In genomic region chr12:12899530-12900380, GRCh38 we compare ENCODE assay signal across 9 cellular contexts. TPM values are rescaled to one million over a fixed set of nuclear protein-coding genes. Genes with fewer than 3 reads are reported as not detected.
DNase-seq lines count a peak whose midpoint lies in the region; ATAC-seq and TF ChIP-seq lines count a peak whose summit lies in the region.
"Had no signal": no experiment of that assay in that cellular context is flagged by ENCODE, and none has a peak within 500 bp of the region (broad histone marks: within the 10 kb centered on the region; RNA-seq: fewer than 3 reads in every experiment).

No MANE protein-coding gene starts in this region.

- in situ Hi-C loops in Panc1 (cut with HindIII; ENCODE audit: low pct_unique_long_range_greater_than_20kb, low sequenced_read_pairs) = no loop called here

- TF ChIP-seq CTCF in Panc1 (IDR thresholded peaks at IDR 0.05) = no peak
- TF ChIP-seq CTCF in esophagus squamous epithelium (IDR thresholded peaks at IDR 0.05) = no peak

- intact Hi-C loops in Panc1 (cut with micrococcal nuclease; ENCODE audit: unreplicated experiment) = no loop called here
- intact Hi-C loops in esophagus squamous epithelium (cut with DNase I) = no loop called here

- H3K27me3 ChIP-seq in Panc1 (ENCODE audit: control insufficient read depth, insufficient read depth, low read length) (no peaks in the 10 kb centered on the region), esophagus squamous epithelium (peaks cover 0 to 8% (median 0%) of the 10 kb centered on the region in 4 donors)

- CTCF ChIA-PET in Panc1 (lab: Charles Lee) = no interaction called here

- H3K27ac ChIP-seq in Panc1 (ENCODE audit: low read length) (peak overlapping the region; percentile 96), esophagus squamous epithelium (peak overlapping the region; percentile 25 to 70 (median 53))

- no peak for TF ChIP-seq POLR2A in esophagus squamous epithelium (IDR thresholded peaks at IDR 0.05)

- ATAC-seq in GM21723 (IDR thresholded peaks at IDR 0.05; ENCODE audit: unreplicated experiment) (peak; percentile 81), Panc1 (peak; percentile 44), GM21528 (IDR thresholded peaks at IDR 0.05; ENCODE audit: low FRiP score, unreplicated experiment) (no peak)

- peaks cover 6% of the 10 kb centered on the region; the same call in 1 of the 2 replicates for H3K36me3 ChIP-seq in Panc1 (ENCODE audit: control insufficient read depth, insufficient read depth, low read length)
- H3K36me3 ChIP-seq in esophagus squamous epithelium = no peaks in the 10 kb centered on the region

- POLR2A ChIA-PET in Panc1 (lab: Charles Lee) = interaction anchor here (0.9 to 1.7 kb wide), 2 partner anchors 85 to 113 kb away, joined by 3 to 10 read pairs; no protein-coding TSS in a partner anchor

- WGBS in esophagus squamous epithelium, 2 donors = 59 to 61% methylated on average over 10 of the region's 10 CpGs

- peak; percentile 92 for DNase-seq in EL
- DNase-seq in Panc1 (ENCODE audit: low read depth, low spot score) = no peak
- no peak for DNase-seq in esophagus squamous epithelium (lab: John Stamatoyannopoulos, UW)
- peak; percentile 53 to 63 (median 62) for DNase-seq in stimulated activated CD4-positive, alpha-beta T cell treated with anti-CD3 and anti-CD28 coated beads, Interleukin-12 subunit alpha, Interleukin-12 subunit beta, amount 100 ng/mL, for 48 hours (ENCODE audit: low read depth in 2 of 3, low spot score in 1 of 3)
- no peak for DNase-seq in AML-193 (lab: John Stamatoyannopoulos, UW)
- DNase-seq in NCI-H1048 (lab: John Stamatoyannopoulos, UW) = no peak

- TSS peak; percentile 5 for BruUV-seq in Panc1 (replicated peaks; lab: Mats Ljungman, UMichigan)

- H3K9me3 ChIP-seq in Panc1 (ENCODE audit: control insufficient read depth, insufficient read depth, low read depth, low read length) = no peaks in the 10 kb centered on the region
- no peaks in the 10 kb centered on the region for H3K9me3 ChIP-seq in esophagus squamous epithelium

- H3K4me3 ChIP-seq in Panc1 (ENCODE audit: low read depth in 2 of 2, low read length in 2 of 2) (peak overlapping the region; percentile 61 to 86; a peak in 3 of 4 replicates), esophagus squamous epithelium (no peak overlapping the region)

- peaks cover 77% of the 10 kb centered on the region for H3K4me1 ChIP-seq in Panc1 (ENCODE audit: control insufficient read depth, insufficient read depth, low read length)
- peaks cover 0 to 64% (median 45%) of the 10 kb centered on the region in 3 donors for H3K4me1 ChIP-seq in esophagus squamous epithelium

RNA-seq across cellular contexts. Expression of gene GPRC5A, which starts 8.4 kb away (rescaled TPM):
- total RNA-seq in Panc1 (2021; ENCODE audit: unreplicated experiment) = 648 TPM
- 548 TPM for polyA plus RNA-seq in Panc1 (2012; ENCODE audit: insufficient read length)
- total RNA-seq in esophagus squamous epithelium = 10 to 100 TPM in 1 of 4 donors, 1 to 10 TPM in 3; 3.9 to 18.5 (median 8.5) TPM
- polyA plus RNA-seq: IgD-negative memory B cell had no signal

RNA-seq across cellular contexts. Expression of gene GPRC5D, which starts 52.2 kb away (rescaled TPM):
- total RNA-seq in Panc1 (2021; ENCODE audit: unreplicated experiment) (not detected), esophagus squamous epithelium (under 1 TPM in 1 of 4 donors, not detected in 3; 0.95 TPM)
- 0.50 TPM for polyA plus RNA-seq in Panc1 (2012; ENCODE audit: insufficient read length)

Comparison
In these comparisons a context has a peak if more than half of its experiments do, and no peak if none do; other contexts are left out.
1. DNase-seq: peak in EL (single experiment) and stimulated activated CD4-positive, alpha-beta T cell treated with anti-CD3 and anti-CD28 coated beads, Interleukin-12 subunit alpha, Interleukin-12 subunit beta, amount 100 ng/mL, for 48 hours (3 of 3); none in Panc1 (single experiment), esophagus squamous epithelium (single experiment), AML-193 (0 of 2) and NCI-H1048 (single experiment).
2. H3K4me3 ChIP-seq: peak in Panc1 (2 of 2); none in esophagus squamous epithelium (0 of 4).
3. RNA of gene GPRC5A, which starts 8.4 kb away (total RNA-seq): 648 TPM in Panc1 (single experiment); 3.9 to 18.5 TPM in esophagus squamous epithelium; every median in the first group is over 10 times any median in the second.